11 cellular contexts compared by ENCODE assay signal in the genomic region with DNA sequence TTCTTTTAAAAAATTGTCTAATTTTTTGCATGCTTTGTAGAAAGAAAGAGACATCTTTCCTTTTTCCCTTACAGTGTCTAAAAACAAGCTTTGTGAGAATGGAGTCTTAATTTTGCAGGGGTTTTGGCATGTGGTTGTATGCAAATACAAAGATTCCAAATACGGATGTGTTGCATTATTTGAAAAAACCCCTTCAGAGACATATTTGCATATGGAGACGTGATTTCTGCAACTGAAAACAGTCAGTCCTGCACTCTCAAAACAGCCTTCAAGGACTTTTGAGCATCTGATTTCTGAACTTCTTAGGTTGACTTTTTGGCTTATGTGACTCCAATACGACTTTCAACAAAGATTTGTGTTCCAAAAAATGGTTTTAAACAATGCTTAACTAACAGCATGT. TPM values are rescaled to one million over a fixed set of nuclear protein-coding genes. Genes with fewer than 3 reads are reported as not detected.
DNase-seq lines count a peak whose midpoint lies in the region; ATAC-seq, FAIRE-seq and TF ChIP-seq lines count a peak whose summit lies in the region.
"Had no signal": no experiment of that assay in that cellular context is flagged by ENCODE, and none has a peak within 500 bp of the region (broad histone marks: within the 10 kb centered on the region; RNA-seq: fewer than 3 reads in every experiment).

No MANE protein-coding gene starts in this region.

- H3K4me1 Mint-ChIP-seq in activated naive CD8-positive, alpha-beta T cell treated with anti-CD3 and anti-CD28 coated beads, Interleukin-2, amount 50 U/mL, for 24 hours: peaks cover 13% of the 10 kb centered on the region
- H3K4me1 Mint-ChIP-seq in activated naive CD8-positive, alpha-beta T cell treated with anti-CD3 and anti-CD28 coated beads for 36 hours: peaks cover 7% of the 10 kb centered on the region

- no peak for DNase-seq in activated naive CD8-positive, alpha-beta T cell treated with anti-CD3 and anti-CD28 coated beads, Interleukin-2, amount 50 U/mL, for 24 hours
- DNase-seq in activated naive CD8-positive, alpha-beta T cell treated with anti-CD3 and anti-CD28 coated beads for 36 hours: no peak
- DNase-seq in D721Med (ENCODE audit: insufficient read length, low spot score): no peak
- DNase-seq in mesenteric fat pad (ENCODE audit: low spot score): no peak
- DNase-seq in HTR-8/SVneo (ENCODE audit: insufficient read length, low spot score): no peak
- DNase-seq in stomach: no peak
- DNase-seq: heart left ventricle, posterior cingulate gyrus had no signal

- H3K4me3 ChIP-seq in OCI-LY3 (ENCODE audit: low read length) (peak overlapping the region; percentile 6; the same call in 1 of the 2 replicates), stomach (no peak overlapping the region)
- H3K4me3 ChIP-seq: heart left ventricle had no signal

- intact Hi-C loops in stomach (cut with DNase I; ENCODE audit: low total_unique reads): no loop called here

- peak; percentile 36 for ATAC-seq in activated naive CD8-positive, alpha-beta T cell treated with anti-CD3 and anti-CD28 coated beads, Interleukin-2, amount 50 U/mL, for 24 hours
- ATAC-seq in HG02798 (IDR thresholded peaks at IDR 0.05; ENCODE audit: poor library complexity, unreplicated experiment): peak; percentile 92
- ATAC-seq: heart left ventricle had no signal

- peak overlapping the region; percentile 42 for H3K4me2 ChIP-seq in OCI-LY3 (ENCODE audit: low read length)

- peak overlapping the region; percentile 18; the same call in 1 of the 2 replicates for H3K27ac ChIP-seq in OCI-LY3 (ENCODE audit: low read length)
- H3K27ac ChIP-seq in stomach: peak overlapping the region in 2 of 5 donors; percentile 81 to 87

- no peak for TF ChIP-seq POLR2A in stomach (IDR thresholded peaks at IDR 0.05)

- H3K27me3 ChIP-seq in OCI-LY3 (ENCODE audit: low read depth, low read length): no peaks in the 10 kb centered on the region
- no peaks in the 10 kb centered on the region for H3K27me3 ChIP-seq in stomach
- H3K27me3 ChIP-seq: heart left ventricle had no signal

- no peaks in the 10 kb centered on the region for H4K20me1 ChIP-seq in OCI-LY3 (ENCODE audit: insufficient read depth, low read length)

- no peak for TF ChIP-seq EP300 in stomach (IDR thresholded peaks at IDR 0.05)

- FAIRE-seq in D721Med (lab: Jason Lieb, UNC): no peak
- FAIRE-seq in HTR-8/SVneo (lab: Jason Lieb, UNC): no peak

- no peak overlapping the region for H2AFZ ChIP-seq in OCI-LY3 (ENCODE audit: low read depth, low read length)

- no peak overlapping the region for H3K9ac ChIP-seq in OCI-LY3 (ENCODE audit: low read length)

- H3K79me2 ChIP-seq in OCI-LY3 (ENCODE audit: low read length): no peaks in the 10 kb centered on the region

- no peak overlapping the region for H3K4me3 Mint-ChIP-seq in activated naive CD8-positive, alpha-beta T cell treated with anti-CD3 and anti-CD28 coated beads, Interleukin-2, amount 50 U/mL, for 24 hours
- no peak overlapping the region for H3K4me3 Mint-ChIP-seq in activated naive CD8-positive, alpha-beta T cell treated with anti-CD3 and anti-CD28 coated beads for 36 hours
- H3K4me3 Mint-ChIP-seq: activated naive CD4-positive, alpha-beta T cell treated with anti-CD3 and anti-CD28 coated beads, Interleukin-2, amount 50 U/mL, for 24 hours had no signal

- peaks cover 36% of the 10 kb centered on the region for H3K4me1 ChIP-seq in OCI-LY3 (ENCODE audit: low read length)
- H3K4me1 ChIP-seq in stomach: peaks cover 17 to 74% (median 26%) of the 10 kb centered on the region in 4 donors

- no peak for TF ChIP-seq CTCF in OCI-LY3 (IDR thresholded peaks at IDR 0.05; ENCODE audit: low read depth, low read length)
- no peak for TF ChIP-seq CTCF in D721Med (IDR thresholded peaks at IDR 0.05; ENCODE audit: insufficient read depth, missing control alignments)
- TF ChIP-seq CTCF in stomach (IDR thresholded peaks at IDR 0.05): no peak

- H3K27ac Mint-ChIP-seq in activated naive CD8-positive, alpha-beta T cell treated with anti-CD3 and anti-CD28 coated beads, Interleukin-2, amount 50 U/mL, for 24 hours: no peak overlapping the region
- no peak overlapping the region for H3K27ac Mint-ChIP-seq in activated naive CD8-positive, alpha-beta T cell treated with anti-CD3 and anti-CD28 coated beads for 36 hours
- H3K27ac Mint-ChIP-seq: activated naive CD4-positive, alpha-beta T cell treated with anti-CD3 and anti-CD28 coated beads, Interleukin-2, amount 50 U/mL, for 24 hours had no signal

- H3K36me3 Mint-ChIP-seq in activated naive CD8-positive, alpha-beta T cell treated with anti-CD3 and anti-CD28 coated beads, Interleukin-2, amount 50 U/mL, for 24 hours (ENCODE audit: low read depth): no peaks in the 10 kb centered on the region
- peaks cover 9% of the 10 kb centered on the region for H3K36me3 Mint-ChIP-seq in activated naive CD8-positive, alpha-beta T cell treated with anti-CD3 and anti-CD28 coated beads for 36 hours

- whole genome bisulfite sequencing in stomach, 5 donors: 22 to 39% (median 34%) methylated on average over 3 of the region's 3 CpGs

- no peaks in the 10 kb centered on the region for H3K36me3 ChIP-seq in OCI-LY3 (replicated peaks; ENCODE audit: low read depth, low read length)
- peaks cover 0 to 8% (median 2%) of the 10 kb centered on the region in 4 donors for H3K36me3 ChIP-seq in stomach
- H3K36me3 ChIP-seq: heart left ventricle had no signal

- H3K9me3 ChIP-seq in OCI-LY3 (ENCODE audit: insufficient read depth, low read length) (0 out of 2 replicates have a peak, but pooled peaks cover 7% of the 10 kb centered on the region), stomach (peaks cover 0 to 3% (median 0%) of the 10 kb centered on the region in 4 donors)

- H3K27me3 Mint-ChIP-seq in activated naive CD8-positive, alpha-beta T cell treated with anti-CD3 and anti-CD28 coated beads, Interleukin-2, amount 50 U/mL, for 24 hours: peaks cover 30% of the 10 kb centered on the region
- peaks cover 42% of the 10 kb centered on the region for H3K27me3 Mint-ChIP-seq in activated naive CD8-positive, alpha-beta T cell treated with anti-CD3 and anti-CD28 coated beads for 36 hours

- H3K9me3 Mint-ChIP-seq in activated naive CD8-positive, alpha-beta T cell treated with anti-CD3 and anti-CD28 coated beads, Interleukin-2, amount 50 U/mL, for 24 hours: peaks cover 10% of the 10 kb centered on the region
- peaks cover 8% of the 10 kb centered on the region for H3K9me3 Mint-ChIP-seq in activated naive CD8-positive, alpha-beta T cell treated with anti-CD3 and anti-CD28 coated beads for 36 hours
- H3K9me3 Mint-ChIP-seq: activated naive CD4-positive, alpha-beta T cell treated with anti-CD3 and anti-CD28 coated beads, Interleukin-2, amount 50 U/mL, for 24 hours had no signal

RNA-seq across cellular contexts. Expression of gene IRAK3, which starts 7.8 kb away (rescaled TPM):
- total RNA-seq in activated naive CD8-positive, alpha-beta T cell treated with anti-CD3 and anti-CD28 coated beads for 36 hours: under 1 TPM; 0.30 to 0.33 TPM
- 58.9 TPM for total RNA-seq in mesenteric fat pad
- total RNA-seq in stomach: 10 to 100 TPM in 2 of 5 donors, 1 to 10 TPM in 3; 1.4 to 38.2 (median 6.7) TPM
- polyA plus RNA-seq in stomach: 1 to 10 TPM; 3.6 to 4.3 (median 3.7) TPM

RNA-seq across cellular contexts. Expression of gene TMBIM4, which starts 27.0 kb away (rescaled TPM):
- total RNA-seq in activated naive CD8-positive, alpha-beta T cell treated with anti-CD3 and anti-CD28 coated beads for 36 hours: 10 to 100 TPM; 38.8 to 39.4 TPM
- total RNA-seq in mesenteric fat pad (146 TPM), stomach (100 to 1,000 TPM in 1 of 5 donors, 10 to 100 TPM in 4; 19.4 to 101 (median 92.9) TPM)
- 100 to 1,000 TPM in 2 of 3 donors, 10 to 100 TPM in 1; 61.9 to 117 (median 103) TPM for polyA plus RNA-seq in stomach
